In the genomic region with DNA sequence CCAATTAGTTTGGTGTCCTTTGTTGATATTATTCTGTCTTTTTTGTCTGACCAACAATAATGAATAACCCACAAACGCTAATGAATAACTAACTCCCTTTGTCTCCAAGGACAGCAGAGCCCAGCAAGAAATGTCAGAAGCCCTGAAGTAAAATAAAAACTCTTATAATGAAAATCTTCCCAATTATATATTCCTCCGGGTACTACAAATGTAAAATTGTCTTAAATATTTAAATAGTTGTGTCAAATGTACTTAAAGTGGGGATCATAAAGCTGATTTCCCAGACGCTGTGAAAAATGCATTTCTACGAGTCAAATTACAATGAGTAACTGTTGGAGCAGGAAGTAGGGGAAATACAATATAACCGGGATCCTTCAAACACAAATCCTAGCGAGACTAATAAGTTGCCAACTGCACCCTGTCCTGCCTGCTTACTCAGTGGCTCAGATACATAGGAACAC, we compare ENCODE assay signal across 15 cellular contexts. TPM values are rescaled to one million over a fixed set of nuclear protein-coding genes. Genes with fewer than 3 reads are reported as not detected.
DNase-seq lines count a peak whose midpoint lies in the region; ATAC-seq, FAIRE-seq and TF ChIP-seq lines count a peak whose summit lies in the region.
"Had no signal": no experiment of that assay in that cellular context is flagged by ENCODE, and none has a peak within 500 bp of the region (broad histone marks: within the 10 kb centered on the region; RNA-seq: fewer than 3 reads in every experiment).

No MANE protein-coding gene starts in this region.

- H3F3A ChIP-seq in smooth muscle cell (ENCODE audit: low read depth): no peaks in the 10 kb centered on the region

- in situ Hi-C loops in brain microvascular endothelial cell (cut with HindIII; ENCODE audit: low pct_ligation_motif_present, low sequenced_read_pairs): no loop called here

- no peak for TF ChIP-seq CTCF in brain microvascular endothelial cell (IDR thresholded peaks at IDR 0.05; ENCODE audit: low read depth, low read length, missing control alignments)
- TF ChIP-seq CTCF in smooth muscle cell (IDR thresholded peaks at IDR 0.05; ENCODE audit: borderline replicate concordance, insufficient read depth, poor library complexity, severe bottlenecking): no peak

- H3K4me2 ChIP-seq in smooth muscle cell: no peak overlapping the region

- DNase-seq in HCEC 1CT (peak; percentile 44), brain microvascular endothelial cell (no peak), left lobe of liver (ENCODE audit: low spot score) (no peak), smooth muscle cell (lab: John Stamatoyannopoulos, UW; ENCODE audit: unreplicated experiment) (no peak), NCI-H1105 (lab: John Stamatoyannopoulos, UW) (no peak), HTR-8/SVneo (ENCODE audit: insufficient read length, low spot score) (no peak), NCI-H1417 treated with DMSO at 0.1 percent for 48 hours (lab: John Stamatoyannopoulos, UW) (no peak), SKM-1 (lab: John Stamatoyannopoulos, UW; ENCODE audit: unreplicated experiment) (no peak)
- DNase-seq: activated CD4-positive, alpha-beta T cell treated with anti-CD3 and anti-CD28 coated beads, Interleukin-2, amount 50 U/mL, for 1 hour; anterior cingulate cortex; PC-3; spleen; T-helper 17 cell; testis had no signal

- H3K27ac ChIP-seq in brain microvascular endothelial cell (peak overlapping the region; percentile 69), smooth muscle cell (ENCODE audit: low read depth) (no peak overlapping the region)
- H3K27ac ChIP-seq: epithelial cell of prostate, spleen, testis had no signal

- H3K79me2 ChIP-seq in smooth muscle cell (ENCODE audit: low read depth): no peaks in the 10 kb centered on the region

- ATAC-seq in left lobe of liver: peak; percentile 31
- ATAC-seq: PC-3, T-helper 17 cell had no signal

- H3K27me3 ChIP-seq in brain microvascular endothelial cell (replicated peaks) (no peaks in the 10 kb centered on the region), smooth muscle cell (ENCODE audit: low read depth) (no peaks in the 10 kb centered on the region)
- H3K27me3 ChIP-seq: testis had no signal

- H3K4me1 ChIP-seq in smooth muscle cell (ENCODE audit: low read depth): peaks cover 5% of the 10 kb centered on the region
- H3K4me1 ChIP-seq: testis had no signal

- H3K9me3 ChIP-seq in smooth muscle cell (replicated peaks; ENCODE audit: low read depth): no peaks in the 10 kb centered on the region
- H3K9me3 ChIP-seq: spleen, testis had no signal

- H3K9ac ChIP-seq in smooth muscle cell (ENCODE audit: low read depth): no peak overlapping the region

- H3K4me3 ChIP-seq in brain microvascular endothelial cell (ENCODE audit: low read depth, low read length): no peak overlapping the region
- peak overlapping the region; percentile 32 for H3K4me3 ChIP-seq in smooth muscle cell
- H3K4me3 ChIP-seq: spleen, testis had no signal

- no peaks in the 10 kb centered on the region for H3K36me3 ChIP-seq in brain microvascular endothelial cell (replicated peaks)
- H3K36me3 ChIP-seq in smooth muscle cell (ENCODE audit: low read depth): no peaks in the 10 kb centered on the region
- H3K36me3 ChIP-seq: spleen had no signal

- H2AFZ ChIP-seq in smooth muscle cell (ENCODE audit: low read depth): no peak overlapping the region

- no peaks in the 10 kb centered on the region for H4K20me1 ChIP-seq in smooth muscle cell (ENCODE audit: low read depth)

- no peak for FAIRE-seq in HTR-8/SVneo (lab: Jason Lieb, UNC)

- 65% methylated on average over 6 of the region's 6 CpGs for WGBS in smooth muscle cell (ENCODE audit: low lambda C conversion rate)

RNA-seq across cellular contexts. Expression of a gene that starts 22.3 kb away (rescaled TPM):
- total RNA-seq in left lobe of liver (11.6 TPM), smooth muscle cell (21.4 and 24.6 TPM in 2 replicates)
- 6.4 and 11.3 TPM in 2 replicates for polyA plus RNA-seq in smooth muscle cell
